In genomic region chr6:31558318-31558625, GRCh38 we compare ENCODE assay signal across 11 cellular contexts. TPM values are rescaled to one million over a fixed set of nuclear protein-coding genes. Genes with fewer than 3 reads are reported as not detected.
A peak's percentile ranks its signal among the peaks of the same experiment; 100 is the strongest.
DNase-seq lines count a peak whose midpoint lies in the region; ATAC-seq, FAIRE-seq and TF ChIP-seq lines count a peak whose summit lies in the region.
"Had no signal": no experiment of that assay in that cellular context is flagged by ENCODE, and none has a peak within 500 bp of the region (broad histone marks: within the 10 kb centered on the region; RNA-seq: fewer than 3 reads in every experiment).

No MANE protein-coding gene starts in this region.

- no peak overlapping the region for H3K4me3 ChIP-seq in K562
- no peak overlapping the region for H3K4me3 ChIP-seq in brain microvascular endothelial cell (ENCODE audit: low read depth, low read length)
- H3K4me3 ChIP-seq: mucosa of descending colon had no signal

- POLR2A ChIA-PET in CD4-positive, alpha-beta T cell (lab: Charles Lee) = interaction anchor here (0.7 to 34.9 kb wide), 4 partner anchors 10 to 94 kb away, joined by 3 to 1160 read pairs (median 26); partner anchors contain the start of genes LST1, LTA, LTB and NCR3
- POLR2A ChIA-PET in K562 (lab: Yijun Ruan, JAX) = interaction anchor here (0.6 to 5.8 kb wide), 4 partner anchors 9 to 99 kb away, joined by 3 to 38 read pairs (median 6); partner anchors contain the start of genes ATP6V1G2 and NFKBIL1

- peaks cover 50% of the 10 kb centered on the region for H3K4me1 Mint-ChIP-seq in CD4-positive, alpha-beta T cell (ENCODE audit: low read depth)
- H3K4me1 Mint-ChIP-seq in IgD-negative memory B cell (peaks cover 43 to 60% (median 53%) of the 10 kb centered on the region in 3 donors), natural killer cell (peaks cover 47 to 61% of the 10 kb centered on the region in 2 donors), glutamatergic neuron (ENCODE audit: low read depth, unreplicated experiment) (peaks cover 4% of the 10 kb centered on the region)

- TF ChIP-seq CTCF in CD4-positive, alpha-beta T cell (IDR thresholded peaks at IDR 0.05) = no peak
- TF ChIP-seq CTCF in K562 (IDR thresholded peaks at IDR 0.05 in 2 of 3, conservative IDR thresholded peaks at IDR 0.05 in 1 of 3; ENCODE audit: insufficient read depth in 2 of 3, low read depth in 1 of 3, low read length in 3 of 3) (no peak), natural killer cell (IDR thresholded peaks at IDR 0.05) (no peak), brain microvascular endothelial cell (IDR thresholded peaks at IDR 0.05; ENCODE audit: low read depth, low read length, missing control alignments) (no peak), glutamatergic neuron (IDR thresholded peaks at IDR 0.05; ENCODE audit: partially characterized antibody, unreplicated experiment) (no peak)

- WGBS in K562 (ENCODE audit: insufficient coverage, low coverage, missing lambda C conversion rate) = 82% methylated on average over 6 of the region's 8 CpGs

- no peak for FAIRE-seq in K562 (lab: Jason Lieb, UNC)

- ATAC-seq in CD4-positive, alpha-beta T cell (ENCODE audit: poor library complexity) = no peak
- ATAC-seq in K562 (no peak), natural killer cell (no peak), GM18907 (IDR thresholded peaks at IDR 0.05; ENCODE audit: unreplicated experiment) (no peak)
- ATAC-seq: WTC11 had no signal

- H3K4me1 ChIP-seq in K562 (replicated peaks in 1 of 2; ENCODE audit: control insufficient read depth in 2 of 2, insufficient read depth in 2 of 2, low read length in 2 of 2) = peaks cover 41 to 56% of the 10 kb centered on the region in 2 experiments

- H3K9me1 ChIP-seq in K562 (ENCODE audit: control insufficient read depth, insufficient read depth, low read length) = peaks cover 6% of the 10 kb centered on the region

- H3K4me3 Mint-ChIP-seq in CD4-positive, alpha-beta T cell = peak overlapping the region; percentile 82
- H3K4me3 Mint-ChIP-seq in IgD-negative memory B cell (peak overlapping the region; percentile 84 to 96 (median 91)), natural killer cell (peak overlapping the region; percentile 82), glutamatergic neuron (ENCODE audit: unreplicated experiment) (no peak overlapping the region)
- H3K4me3 Mint-ChIP-seq: WTC11 had no signal

- H3K27ac ChIP-seq in CD4-positive, alpha-beta T cell (ENCODE audit: low read depth, low read length) = peak overlapping the region; percentile 74
- H3K27ac ChIP-seq in K562 (ENCODE audit: extremely low read depth, low read depth, low read length) = no peak overlapping the region
- no peak overlapping the region for H3K27ac ChIP-seq in brain microvascular endothelial cell

- peak overlapping the region; percentile 2 to 77; a peak in 3 of 4 replicates for H3K9ac ChIP-seq in K562 (ENCODE audit: insufficient read depth in 1 of 2, low read depth in 2 of 2, low read length in 2 of 2)

- CTCF ChIA-PET in CD4-positive, alpha-beta T cell (lab: Charles Lee) = interaction anchor here (0.7 to 6.2 kb wide), 3 partner anchors 11 to 39 kb away, joined by 3 to 32 read pairs (median 7); no protein-coding TSS in a partner anchor
- CTCF ChIA-PET in K562 (lab: Yijun Ruan, JAX; ENCODE audit: low intra/inter-chr PET ratio) = no interaction called here

- no peaks in the 10 kb centered on the region for H4K20me1 ChIP-seq in K562 (replicated peaks; ENCODE audit: control insufficient read depth, insufficient read depth, low read length)

- H3K27ac Mint-ChIP-seq in CD4-positive, alpha-beta T cell = peak overlapping the region; percentile 90
- H3K27ac Mint-ChIP-seq in IgD-negative memory B cell = peak overlapping the region in 2 of 3 donors; percentile 95 to 98
- peak overlapping the region; percentile 98 for H3K27ac Mint-ChIP-seq in natural killer cell
- no peak overlapping the region for H3K27ac Mint-ChIP-seq in glutamatergic neuron (ENCODE audit: unreplicated experiment)
- H3K27ac Mint-ChIP-seq: WTC11 had no signal

- no peak for TF ChIP-seq EP300 in K562 (IDR thresholded peaks at IDR 0.05; ENCODE audit: low read length)

- no peaks in the 10 kb centered on the region for H3K79me2 ChIP-seq in K562 (ENCODE audit: control insufficient read depth, insufficient read depth, low read length)

- H3K9me3 Mint-ChIP-seq in CD4-positive, alpha-beta T cell = no peaks in the 10 kb centered on the region
- H3K9me3 Mint-ChIP-seq in IgD-negative memory B cell (no peaks in the 10 kb centered on the region), natural killer cell (no peaks in the 10 kb centered on the region), glutamatergic neuron (ENCODE audit: unreplicated experiment) (peaks cover 6% of the 10 kb centered on the region)
- H3K9me3 Mint-ChIP-seq: WTC11 had no signal

- no peaks in the 10 kb centered on the region for H3K27me3 Mint-ChIP-seq in CD4-positive, alpha-beta T cell
- H3K27me3 Mint-ChIP-seq in IgD-negative memory B cell (no peaks in the 10 kb centered on the region), natural killer cell (ENCODE audit: low read depth in 2 of 2) (no peaks in the 10 kb centered on the region), glutamatergic neuron (ENCODE audit: unreplicated experiment) (peaks cover 3% of the 10 kb centered on the region)

- peaks cover 35% of the 10 kb centered on the region for H3K36me3 Mint-ChIP-seq in CD4-positive, alpha-beta T cell (ENCODE audit: low read depth)
- H3K36me3 Mint-ChIP-seq in IgD-negative memory B cell = peaks cover 5% of the 10 kb centered on the region
- H3K36me3 Mint-ChIP-seq in natural killer cell = no peaks in the 10 kb centered on the region
- peaks cover 4% of the 10 kb centered on the region for H3K36me3 Mint-ChIP-seq in glutamatergic neuron (ENCODE audit: unreplicated experiment)

- in situ Hi-C loops in K562 (cut with MboI) (no loop called here), brain microvascular endothelial cell (cut with HindIII; ENCODE audit: low pct_ligation_motif_present, low sequenced_read_pairs) (no loop called here)

- no TSS peak for BruUV-seq in K562 (replicated peaks; lab: Mats Ljungman, UMichigan)

- H2AFZ ChIP-seq in K562 (ENCODE audit: low read depth, low read length) = no peak overlapping the region

- peaks cover 61% of the 10 kb centered on the region for H3K36me3 ChIP-seq in K562 (ENCODE audit: control insufficient read depth, insufficient read depth, low read length)
- H3K36me3 ChIP-seq in brain microvascular endothelial cell (replicated peaks) = peaks cover 18% of the 10 kb centered on the region

- intact Hi-C loops in CD4-positive, alpha-beta T cell (cut with DNase I, micrococcal nuclease) = loop anchor here in 1 of 2 experiments (2.0 kb wide), 2 partner anchors 15 to 23 kb away; partner anchors contain the start of gene LTA
- intact Hi-C loops in K562 (cut with micrococcal nuclease) (no loop called here), natural killer cell (cut with micrococcal nuclease) (loop anchor here (2.0 to 5.0 kb wide), 2 partner anchors 15 to 104 kb away; partner anchors contain the start of genes C6orf47, GPANK1 and LTA)

- H3K9me3 ChIP-seq in CD4-positive, alpha-beta T cell (ENCODE audit: control insufficient read depth, low read length) = no peaks in the 10 kb centered on the region
- H3K9me3 ChIP-seq in K562 (replicated peaks; ENCODE audit: control insufficient read depth, insufficient read depth, low read depth, low read length) = no peaks in the 10 kb centered on the region
- H3K9me3 ChIP-seq: mucosa of descending colon had no signal

- H3K27me3 ChIP-seq in CD4-positive, alpha-beta T cell (ENCODE audit: control insufficient read depth, insufficient read depth, low read length) = no peaks in the 10 kb centered on the region
- no peaks in the 10 kb centered on the region for H3K27me3 ChIP-seq in K562 (ENCODE audit: control insufficient read depth in 2 of 2, insufficient read depth in 2 of 2, low read length in 2 of 2)
- H3K27me3 ChIP-seq in brain microvascular endothelial cell (replicated peaks) = no peaks in the 10 kb centered on the region

- no peak for DNase-seq in CD4-positive, alpha-beta T cell
- no peak for DNase-seq in K562 (ENCODE audit: extremely low read depth in 1 of 4, low spot score in 3 of 4)
- DNase-seq in natural killer cell = no peak
- DNase-seq in brain microvascular endothelial cell = no peak
- no peak for DNase-seq in glutamatergic neuron
- DNase-seq in hippocampal formation (lab: John Stamatoyannopoulos, UW) = no peak
- DNase-seq: Calu3 had no signal

- H3K4me2 ChIP-seq in K562 (ENCODE audit: insufficient read depth, low read length) = no peak overlapping the region

- no peak for TF ChIP-seq POLR2A in K562 (conservative IDR thresholded peaks at IDR 0.05)

- TF ChIP-seq RAD21 in K562 (CRISPR knock-in tag; conservative IDR thresholded peaks at IDR 0.05 in 1 of 2, IDR thresholded peaks at IDR 0.05 in 1 of 2) = no peak

RNA-seq across cellular contexts. Expression of gene NFKBIL1, which starts 10.9 kb away (rescaled TPM):
- total RNA-seq in CD4-positive, alpha-beta T cell = 1 to 10 TPM; 7.6 to 9.3 TPM
- polyA plus RNA-seq in IgD-negative memory B cell (11.5 TPM), K562 (2011; rRNA removed) (5.7 and 9.0 TPM in 2 replicates), K562 (2014; fragmentation: Illumina TruSeq; extraction: Trizol) (4.3 and 14.0 TPM in 2 replicates), K562 (2014; fragmentation: Nextera tagmentation; extraction: Ambion mirVana) (under 1 TPM; 0.49 to 0.59 TPM), K562 (2014; rRNA removed) (26.6 and 32.6 TPM in 2 replicates)
- 6.9 and 18.5 TPM in 2 replicates for total RNA-seq in K562 (2011; cell fraction: chromatin; rRNA removed; ENCODE audit: low replicate concordance)
- total RNA-seq in K562 (2011; cell fraction: nucleolus; rRNA removed) = 18.0 and 22.0 TPM in 2 replicates
- total RNA-seq in K562 (2011; cell fraction: nucleoplasm; rRNA removed) = 8.6 and 12.2 TPM in 2 replicates
- total RNA-seq in K562 (2014; rRNA removed) (32.9 and 33.1 TPM in 2 replicates), K562 (2014; rRNA removed; fragmentation: Illumina TruSeq; extraction: Trizol) (5.8 and 7.6 TPM in 2 replicates), K562 (2015; rRNA removed; fragmentation: Illumina TruSeq; extraction: Trizol) (17.0 and 18.1 TPM in 2 replicates), K562 (2021) (24.7 and 28.7 TPM in 2 replicates), natural killer cell (10 to 100 TPM in 2 of 3 donors, 1 to 10 TPM in 1; 8.1 to 10.9 (median 10.7) TPM), glutamatergic neuron (ENCODE audit: unreplicated experiment) (29.8 TPM)
- polyA plus RNA-seq in K562 (2011; cell fraction: cytosol; rRNA removed) = 14.1 and 38.6 TPM in 2 replicates
- 22.5 and 31.4 TPM in 2 replicates for polyA plus RNA-seq in K562 (2011; cell fraction: nucleus; rRNA removed)
- polyA plus RNA-seq in K562 (2012) = 16.3 and 46.1 TPM in 2 replicates
- polyA minus RNA-seq in K562 (2011; rRNA and poly(A)+ RNA removed) = 2.6 and 2.7 TPM in 2 replicates
- polyA minus RNA-seq in K562 (2011; cell fraction: cytosol; rRNA and poly(A)+ RNA removed) = 9.0 and 12.8 TPM in 2 replicates
- 6.3 and 8.0 TPM in 2 replicates for polyA minus RNA-seq in K562 (2011; cell fraction: nucleus; rRNA and poly(A)+ RNA removed)

RNA-seq across cellular contexts. Expression of gene ATP6V1G2, which starts 11.9 kb away (rescaled TPM):
- 1 to 10 TPM; 2.6 to 3.3 TPM for total RNA-seq in CD4-positive, alpha-beta T cell
- polyA plus RNA-seq in IgD-negative memory B cell (0.53 TPM), K562 (2011; rRNA removed) (1.0 and 1.5 TPM in 2 replicates), K562 (2014; fragmentation: Illumina TruSeq; extraction: Trizol) (0.55 and 1.1 TPM in 2 replicates), K562 (2014; fragmentation: Nextera tagmentation; extraction: Ambion mirVana) (under 1 TPM; 0.15 to 0.17 TPM), K562 (2014; rRNA removed) (0.38 and 0.78 TPM in 2 replicates)
- total RNA-seq in K562 (2011; cell fraction: chromatin; rRNA removed; ENCODE audit: low replicate concordance) = 1.9 and 2.5 TPM in 2 replicates
- total RNA-seq in K562 (2011; cell fraction: nucleolus; rRNA removed) = 1.6 and 1.7 TPM in 2 replicates
- 1.5 and 3.5 TPM in 2 replicates for total RNA-seq in K562 (2011; cell fraction: nucleoplasm; rRNA removed)
- total RNA-seq in K562 (2014; rRNA removed) (0.12 and 0.14 TPM in 2 replicates), K562 (2014; rRNA removed; fragmentation: Illumina TruSeq; extraction: Trizol) (0.29 and 0.32 TPM in 2 replicates), K562 (2015; rRNA removed; fragmentation: Illumina TruSeq; extraction: Trizol) (0.33 and 0.57 TPM in 2 replicates), K562 (2021) (0.47 and 0.49 TPM in 2 replicates), natural killer cell (1 to 10 TPM; 1.0 to 2.5 (median 2.1) TPM), glutamatergic neuron (ENCODE audit: unreplicated experiment) (95.6 TPM)
- 0.81 and 1.3 TPM in 2 replicates for polyA plus RNA-seq in K562 (2011; cell fraction: cytosol; rRNA removed)
- 1.6 and 1.9 TPM in 2 replicates for polyA plus RNA-seq in K562 (2011; cell fraction: nucleus; rRNA removed)
- polyA plus RNA-seq in K562 (2012) = 0.68 and 0.72 TPM in 2 replicates
- 0.28 and 0.60 TPM in 2 replicates for polyA minus RNA-seq in K562 (2011; rRNA and poly(A)+ RNA removed)
- not detected in 2 replicates for polyA minus RNA-seq in K562 (2011; cell fraction: cytosol; rRNA and poly(A)+ RNA removed)
- 0.44 TPM in 1 of 2 replicates, not detected in the other for polyA minus RNA-seq in K562 (2011; cell fraction: nucleus; rRNA and poly(A)+ RNA removed)

RNA-seq across cellular contexts. Expression of gene LTA, which starts 13.8 kb away (rescaled TPM):
- total RNA-seq in CD4-positive, alpha-beta T cell = 10 to 100 TPM; 15.4 to 16.7 TPM
- polyA plus RNA-seq in IgD-negative memory B cell = 16.3 TPM
- total RNA-seq in K562 (2011; cell fraction: chromatin; rRNA removed; ENCODE audit: low replicate concordance) = not detected in 2 replicates
- total RNA-seq in K562 (2011; cell fraction: nucleolus; rRNA removed) = not detected in 2 replicates
- not detected in 2 replicates for total RNA-seq in K562 (2011; cell fraction: nucleoplasm; rRNA removed)
- total RNA-seq in K562 (2014; rRNA removed) = not detected in 2 replicates
- total RNA-seq in K562 (2014; rRNA removed; fragmentation: Illumina TruSeq; extraction: Trizol) = not detected in 2 replicates
- not detected in 2 replicates for total RNA-seq in K562 (2015; rRNA removed; fragmentation: Illumina TruSeq; extraction: Trizol)
- total RNA-seq in K562 (2021) = 0.80 and 0.87 TPM in 2 replicates
- not detected in 2 replicates for polyA plus RNA-seq in K562 (2011; rRNA removed)
- polyA plus RNA-seq in K562 (2011; cell fraction: cytosol; rRNA removed) = not detected in 2 replicates
- 0.07 and 0.11 TPM in 2 replicates for polyA plus RNA-seq in K562 (2011; cell fraction: nucleus; rRNA removed)
- 0.17 TPM in 1 of 2 replicates, not detected in the other for polyA plus RNA-seq in K562 (2012)
- polyA plus RNA-seq in K562 (2014; fragmentation: Illumina TruSeq; extraction: Trizol) = not detected in 2 replicates
- polyA plus RNA-seq in K562 (2014; fragmentation: Nextera tagmentation; extraction: Ambion mirVana) = not detected
- not detected in 2 replicates for polyA plus RNA-seq in K562 (2014; rRNA removed)
- not detected in 2 replicates for polyA minus RNA-seq in K562 (2011; rRNA and poly(A)+ RNA removed)
- not detected in 2 replicates for polyA minus RNA-seq in K562 (2011; cell fraction: cytosol; rRNA and poly(A)+ RNA removed)
- polyA minus RNA-seq in K562 (2011; cell fraction: nucleus; rRNA and poly(A)+ RNA removed) = not detected in 2 replicates
- total RNA-seq in natural killer cell = 10 to 100 TPM in 1 of 3 donors, 1 to 10 TPM in 2; 7.6 to 13.1 (median 8.7) TPM
- total RNA-seq in glutamatergic neuron (ENCODE audit: unreplicated experiment) = not detected
- total RNA-seq: Calu3 had no signal

RNA-seq across cellular contexts. Expression of gene DDX39B, which starts 16.5 kb away (rescaled TPM):
- total RNA-seq in CD4-positive, alpha-beta T cell = 100 to 1,000 TPM; 483 to 498 TPM
- polyA plus RNA-seq in IgD-negative memory B cell (89.4 TPM), K562 (2011; rRNA removed) (665 and 668 TPM in 2 replicates), K562 (2014; fragmentation: Illumina TruSeq; extraction: Trizol) (542 and 628 TPM in 2 replicates), K562 (2014; fragmentation: Nextera tagmentation; extraction: Ambion mirVana) (100 to 1,000 TPM; 479 to 565 TPM), K562 (2014; rRNA removed) (869 and 906 TPM in 2 replicates)
- total RNA-seq in K562 (2011; cell fraction: chromatin; rRNA removed; ENCODE audit: low replicate concordance) = 951 and 1,610 TPM in 2 replicates
- total RNA-seq in K562 (2011; cell fraction: nucleolus; rRNA removed) = 907 and 916 TPM in 2 replicates
- total RNA-seq in K562 (2011; cell fraction: nucleoplasm; rRNA removed) = 1,013 and 1,191 TPM in 2 replicates
- total RNA-seq in K562 (2014; rRNA removed) (769 and 923 TPM in 2 replicates), K562 (2014; rRNA removed; fragmentation: Illumina TruSeq; extraction: Trizol) (541 and 592 TPM in 2 replicates), K562 (2015; rRNA removed; fragmentation: Illumina TruSeq; extraction: Trizol) (468 and 485 TPM in 2 replicates), K562 (2021) (539 and 597 TPM in 2 replicates), natural killer cell (100 to 1,000 TPM; 506 to 571 (median 534) TPM), glutamatergic neuron (ENCODE audit: unreplicated experiment) (526 TPM)
- polyA plus RNA-seq in K562 (2011; cell fraction: cytosol; rRNA removed) = 781 and 900 TPM in 2 replicates
- 1,075 and 1,764 TPM in 2 replicates for polyA plus RNA-seq in K562 (2011; cell fraction: nucleus; rRNA removed)
- polyA plus RNA-seq in K562 (2012) = 515 and 679 TPM in 2 replicates
- polyA minus RNA-seq in K562 (2011; rRNA and poly(A)+ RNA removed) = 782 and 1,359 TPM in 2 replicates
- 345 and 506 TPM in 2 replicates for polyA minus RNA-seq in K562 (2011; cell fraction: cytosol; rRNA and poly(A)+ RNA removed)
- 336 and 420 TPM in 2 replicates for polyA minus RNA-seq in K562 (2011; cell fraction: nucleus; rRNA and poly(A)+ RNA removed)

RNA-seq across cellular contexts. Expression of gene TNF, which starts 17.1 kb away (rescaled TPM):
- total RNA-seq in CD4-positive, alpha-beta T cell = 10 to 100 TPM; 33.1 to 34.2 TPM
- 6.4 TPM for polyA plus RNA-seq in IgD-negative memory B cell
- not detected in 2 replicates for total RNA-seq in K562 (2011; cell fraction: chromatin; rRNA removed; ENCODE audit: low replicate concordance)
- not detected in 2 replicates for total RNA-seq in K562 (2011; cell fraction: nucleolus; rRNA removed)
- total RNA-seq in K562 (2011; cell fraction: nucleoplasm; rRNA removed) = not detected in 2 replicates
- total RNA-seq in K562 (2014; rRNA removed) = not detected in 2 replicates
- total RNA-seq in K562 (2014; rRNA removed; fragmentation: Illumina TruSeq; extraction: Trizol) = not detected in 2 replicates
- total RNA-seq in K562 (2015; rRNA removed; fragmentation: Illumina TruSeq; extraction: Trizol) = not detected in 2 replicates
- 0.36 and 0.40 TPM in 2 replicates for total RNA-seq in K562 (2021)
- not detected in 2 replicates for polyA plus RNA-seq in K562 (2011; rRNA removed)
- 0.07 TPM in 1 of 2 replicates, not detected in the other for polyA plus RNA-seq in K562 (2011; cell fraction: cytosol; rRNA removed)
- polyA plus RNA-seq in K562 (2011; cell fraction: nucleus; rRNA removed) = 0.26 TPM in 1 of 2 replicates, not detected in the other
- polyA plus RNA-seq in K562 (2012) = 0.04 and 0.32 TPM in 2 replicates
- not detected in 2 replicates for polyA plus RNA-seq in K562 (2014; fragmentation: Illumina TruSeq; extraction: Trizol)
- polyA plus RNA-seq in K562 (2014; fragmentation: Nextera tagmentation; extraction: Ambion mirVana) = not detected
- 0.08 TPM in 1 of 2 replicates, not detected in the other for polyA plus RNA-seq in K562 (2014; rRNA removed)
- polyA minus RNA-seq in K562 (2011; rRNA and poly(A)+ RNA removed) = not detected in 2 replicates
- not detected in 2 replicates for polyA minus RNA-seq in K562 (2011; cell fraction: cytosol; rRNA and poly(A)+ RNA removed)
- not detected in 2 replicates for polyA minus RNA-seq in K562 (2011; cell fraction: nucleus; rRNA and poly(A)+ RNA removed)
- total RNA-seq in natural killer cell = 10 to 100 TPM; 24.2 to 60.8 (median 46.9) TPM
- total RNA-seq in glutamatergic neuron (ENCODE audit: unreplicated experiment) = not detected

Comparison
In these comparisons a context has a peak if more than half of its experiments do, and no peak if none do; other contexts are left out.
1. RNA of gene ATP6V1G2, which starts 11.9 kb away (total RNA-seq): 95.6 TPM in glutamatergic neuron (single experiment); 2.6 to 3.3 TPM in CD4-positive, alpha-beta T cell, 1.0 to 2.5 TPM in natural killer cell and 0.12 to 3.5 TPM in K562; every median in the first group is over 10 times any median in the second.